ENCODE assay signal across 8 cellular contexts in genomic region chr1:36864182-36865079, GRCh38.
DNase-seq lines count a peak whose midpoint lies in the region; TF ChIP-seq lines count a peak whose summit lies in the region.

No MANE protein-coding gene starts in this region.

- DNase-seq in NCI-H2227 (lab: John Stamatoyannopoulos, UW; ENCODE audit: unreplicated experiment) (peak; percentile 32), NCI-H2227 treated with DMSO at 0.1 percent for 48 hours (lab: John Stamatoyannopoulos, UW) (no peak), KBM-7 (peak; percentile 21), pons (ENCODE audit: low spot score) (peak; percentile 20), NCI-H524 (lab: John Stamatoyannopoulos, UW) (no peak), lower leg skin (ENCODE audit: low spot score in 2 of 2) (no peak), thyroid gland (no peak)
- DNase-seq in activated naive CD8-positive, alpha-beta T cell treated with anti-CD3 and anti-CD28 coated beads for 36 hours = peak; percentile 10

- TF ChIP-seq POLR2A in lower leg skin (IDR thresholded peaks at IDR 0.05) (no peak), thyroid gland (IDR thresholded peaks at IDR 0.05) (no peak)

- intact Hi-C loops in lower leg skin (cut with DNase I; ENCODE audit: low total_unique reads) (no loop called here), thyroid gland (cut with DNase I) (no loop called here)

- no peaks in the 10 kb centered on the region for H3K9me3 Mint-ChIP-seq in activated naive CD8-positive, alpha-beta T cell treated with anti-CD3 and anti-CD28 coated beads for 36 hours

- H3K4me1 Mint-ChIP-seq in activated naive CD8-positive, alpha-beta T cell treated with anti-CD3 and anti-CD28 coated beads for 36 hours = no peaks in the 10 kb centered on the region

- no peaks in the 10 kb centered on the region for H3K36me3 ChIP-seq in thyroid gland

- TF ChIP-seq CTCF in lower leg skin (IDR thresholded peaks at IDR 0.05) = no peak
- peak in 1 of 6 experiments; percentile 18 for TF ChIP-seq CTCF in thyroid gland (IDR thresholded peaks at IDR 0.05)

- WGBS in lower leg skin, 2 donors = 34 to 39% methylated on average over 10 of the region's 10 CpGs
- WGBS in thyroid gland, 2 donors = 47% methylated on average over 10 of the region's 10 CpGs

- no peaks in the 10 kb centered on the region for H3K36me3 Mint-ChIP-seq in activated naive CD8-positive, alpha-beta T cell treated with anti-CD3 and anti-CD28 coated beads for 36 hours

- in situ Hi-C loops in KBM-7 (cut with MboI; ENCODE audit: low pct_unique_long_range_greater_than_20kb, low sequenced_read_pairs) = no loop called here

- no peaks in the 10 kb centered on the region for H3K4me1 ChIP-seq in thyroid gland

- H3K4me3 Mint-ChIP-seq in activated naive CD8-positive, alpha-beta T cell treated with anti-CD3 and anti-CD28 coated beads for 36 hours = no peak overlapping the region

- H3K27me3 ChIP-seq in thyroid gland = no peaks in the 10 kb centered on the region

- no peak overlapping the region for H3K27ac ChIP-seq in thyroid gland

- no peak overlapping the region for H3K27ac Mint-ChIP-seq in activated naive CD8-positive, alpha-beta T cell treated with anti-CD3 and anti-CD28 coated beads for 36 hours

- H3K4me3 ChIP-seq in lower leg skin (ENCODE audit: low read depth, poor library complexity, severe bottlenecking) (no peak overlapping the region), thyroid gland (replicated peaks in 1 of 3) (no peak overlapping the region)

- H3K9me3 ChIP-seq in thyroid gland = no peaks in the 10 kb centered on the region

- peaks cover 4% of the 10 kb centered on the region for H3K27me3 Mint-ChIP-seq in activated naive CD8-positive, alpha-beta T cell treated with anti-CD3 and anti-CD28 coated beads for 36 hours

Comparison
In these comparisons a context has a peak if more than half of its experiments do, and no peak if none do; other contexts are left out.
1. DNase-seq: peak in NCI-H2227 (single experiment), KBM-7 (single experiment), activated naive CD8-positive, alpha-beta T cell treated with anti-CD3 and anti-CD28 coated beads for 36 hours (single experiment) and pons (single experiment); none in NCI-H2227 treated with DMSO at 0.1 percent for 48 hours (single experiment), NCI-H524 (0 of 2), lower leg skin (0 of 2) and thyroid gland (0 of 2).